In genomic region chr22:32994046-32994827, GRCh38 we compare ENCODE assay signal across 1 cellular context.
TF ChIP-seq lines count a peak whose summit lies in the region.

No MANE protein-coding gene starts in this region.

TF ChIP-seq in HepG2, 621 proteins besides CTCF, POLR2A, EP300 and RAD21 (continued from another document):
- TF ChIP-seq AHDC1 (CRISPR knock-in tag; IDR thresholded peaks at IDR 0.05; ENCODE audit: borderline replicate concordance) = no peak
- TF ChIP-seq, protein P1, sequence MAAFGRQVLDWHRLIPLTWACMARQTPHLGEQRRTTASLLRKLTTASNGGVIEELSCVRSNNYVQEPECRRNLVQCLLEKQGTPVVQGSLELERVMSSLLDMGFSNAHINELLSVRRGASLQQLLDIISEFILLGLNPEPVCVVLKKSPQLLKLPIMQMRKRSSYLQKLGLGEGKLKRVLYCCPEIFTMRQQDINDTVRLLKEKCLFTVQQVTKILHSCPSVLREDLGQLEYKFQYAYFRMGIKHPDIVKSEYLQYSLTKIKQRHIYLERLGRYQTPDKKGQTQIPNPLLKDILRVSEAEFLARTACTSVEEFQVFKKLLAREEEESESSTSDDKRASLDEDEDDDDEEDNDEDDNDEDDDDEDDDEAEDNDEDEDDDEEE (CRISPR knock-in tag; IDR thresholded peaks at IDR 0.05) = no peak
- no peak for TF ChIP-seq ZNF800 (CRISPR knock-in tag; IDR thresholded peaks at IDR 0.05)
- TF ChIP-seq RFX3 (CRISPR knock-in tag; IDR thresholded peaks at IDR 0.05) = no peak
